In genomic region chr2:73262108-73262651, GRCh38 we compare ENCODE assay signal across 1 cellular context.
TF ChIP-seq lines count a peak whose summit lies in the region.

No MANE protein-coding gene starts in this region.

TF ChIP-seq in HepG2, 621 proteins besides CTCF, POLR2A, EP300 and RAD21 (continued from another document and continues in another):
- TF ChIP-seq FOXK1 (CRISPR knock-in tag; IDR thresholded peaks at IDR 0.05; ENCODE audit: borderline replicate concordance, low read depth) (peak; percentile 78; the same call in 1 of the 2 replicates), ESRRA (CRISPR knock-in tag; IDR thresholded peaks at IDR 0.05; ENCODE audit: low read depth) (no peak), TBL1XR1 (IDR thresholded peaks at IDR 0.05; ENCODE audit: borderline replicate concordance, low read length, partially characterized antibody) (no peak), ZNF546 (CRISPR knock-in tag; conservative IDR thresholded peaks at IDR 0.05) (no peak), CENPX (CRISPR knock-in tag; IDR thresholded peaks at IDR 0.05) (no peak), NR1H2 (CRISPR knock-in tag; IDR thresholded peaks at IDR 0.05; ENCODE audit: borderline replicate concordance, low read depth) (no peak), SRY (CRISPR knock-in tag; IDR thresholded peaks at IDR 0.05) (no peak), KDM1A (CRISPR knock-in tag; IDR thresholded peaks at IDR 0.05) (peak; percentile 92), ZNF891 (CRISPR knock-in tag; IDR thresholded peaks at IDR 0.05) (no peak), ATRX (CRISPR knock-in tag; IDR thresholded peaks at IDR 0.05; ENCODE audit: borderline replicate concordance) (no peak), ZNF230 (CRISPR knock-in tag; IDR thresholded peaks at IDR 0.05) (no peak), ZBTB14 (CRISPR knock-in tag; IDR thresholded peaks at IDR 0.05) (no peak), POGK (CRISPR knock-in tag; conservative IDR thresholded peaks at IDR 0.05) (no peak), ZNF292 (CRISPR knock-in tag; IDR thresholded peaks at IDR 0.05; ENCODE audit: borderline replicate concordance, low read depth) (no peak; the same call in 1 of the 2 replicates), MEF2D (CRISPR knock-in tag; IDR thresholded peaks at IDR 0.05) (no peak), ZNF670 (CRISPR knock-in tag; IDR thresholded peaks at IDR 0.05; ENCODE audit: borderline replicate concordance) (no peak), MAF1 (CRISPR knock-in tag; IDR thresholded peaks at IDR 0.05; ENCODE audit: borderline replicate concordance) (no peak), TEAD3 (CRISPR knock-in tag; optimal IDR thresholded peaks at IDR 0.05; ENCODE audit: borderline replicate concordance) (peak; percentile 82), MIXL1 (CRISPR knock-in tag; IDR thresholded peaks at IDR 0.05) (peak; percentile 99), RFX5 (IDR thresholded peaks at IDR 0.05; ENCODE audit: low read depth, low read length) (no peak), NCOA5 (CRISPR knock-in tag; IDR thresholded peaks at IDR 0.05) (no peak), ZFP36L2 (CRISPR knock-in tag; IDR thresholded peaks at IDR 0.05) (no peak), ETV5 (CRISPR knock-in tag; IDR thresholded peaks at IDR 0.05; ENCODE audit: borderline replicate concordance) (peak; percentile 40; the same call in 1 of the 2 replicates), NFKBIZ (CRISPR knock-in tag; IDR thresholded peaks at IDR 0.05) (no peak), KIAA2018 (CRISPR knock-in tag; IDR thresholded peaks at IDR 0.05; ENCODE audit: borderline replicate concordance) (no peak), FOSL1 (CRISPR knock-in tag; IDR thresholded peaks at IDR 0.05; ENCODE audit: borderline replicate concordance) (no peak), RBAK (CRISPR knock-in tag; IDR thresholded peaks at IDR 0.05) (no peak), ZSCAN30 (CRISPR knock-in tag; IDR thresholded peaks at IDR 0.05) (0 out of 2 replicates have a peak, but pooled peaks have one; percentile 91), HHEX (CRISPR knock-in tag; IDR thresholded peaks at IDR 0.05) (peak; percentile 42; the same call in 1 of the 2 replicates), AGO2 (optimal IDR thresholded peaks at IDR 0.05; ENCODE audit: low read depth, low read length) (no peak), SSRP1 (CRISPR knock-in tag; IDR thresholded peaks at IDR 0.05) (0 out of 2 replicates have a peak, but pooled peaks have one; percentile 56)
- TF ChIP-seq, protein P1, sequence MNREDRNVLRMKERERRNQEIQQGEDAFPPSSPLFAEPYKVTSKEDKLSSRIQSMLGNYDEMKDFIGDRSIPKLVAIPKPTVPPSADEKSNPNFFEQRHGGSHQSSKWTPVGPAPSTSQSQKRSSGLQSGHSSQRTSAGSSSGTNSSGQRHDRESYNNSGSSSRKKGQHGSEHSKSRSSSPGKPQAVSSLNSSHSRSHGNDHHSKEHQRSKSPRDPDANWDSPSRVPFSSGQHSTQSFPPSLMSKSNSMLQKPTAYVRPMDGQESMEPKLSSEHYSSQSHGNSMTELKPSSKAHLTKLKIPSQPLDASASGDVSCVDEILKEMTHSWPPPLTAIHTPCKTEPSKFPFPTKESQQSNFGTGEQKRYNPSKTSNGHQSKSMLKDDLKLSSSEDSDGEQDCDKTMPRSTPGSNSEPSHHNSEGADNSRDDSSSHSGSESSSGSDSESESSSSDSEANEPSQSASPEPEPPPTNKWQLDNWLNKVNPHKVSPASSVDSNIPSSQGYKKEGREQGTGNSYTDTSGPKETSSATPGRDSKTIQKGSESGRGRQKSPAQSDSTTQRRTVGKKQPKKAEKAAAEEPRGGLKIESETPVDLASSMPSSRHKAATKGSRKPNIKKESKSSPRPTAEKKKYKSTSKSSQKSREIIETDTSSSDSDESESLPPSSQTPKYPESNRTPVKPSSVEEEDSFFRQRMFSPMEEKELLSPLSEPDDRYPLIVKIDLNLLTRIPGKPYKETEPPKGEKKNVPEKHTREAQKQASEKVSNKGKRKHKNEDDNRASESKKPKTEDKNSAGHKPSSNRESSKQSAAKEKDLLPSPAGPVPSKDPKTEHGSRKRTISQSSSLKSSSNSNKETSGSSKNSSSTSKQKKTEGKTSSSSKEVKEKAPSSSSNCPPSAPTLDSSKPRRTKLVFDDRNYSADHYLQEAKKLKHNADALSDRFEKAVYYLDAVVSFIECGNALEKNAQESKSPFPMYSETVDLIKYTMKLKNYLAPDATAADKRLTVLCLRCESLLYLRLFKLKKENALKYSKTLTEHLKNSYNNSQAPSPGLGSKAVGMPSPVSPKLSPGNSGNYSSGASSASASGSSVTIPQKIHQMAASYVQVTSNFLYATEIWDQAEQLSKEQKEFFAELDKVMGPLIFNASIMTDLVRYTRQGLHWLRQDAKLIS (CRISPR knock-in tag; IDR thresholded peaks at IDR 0.05): no peak
- TF ChIP-seq, protein P2, sequence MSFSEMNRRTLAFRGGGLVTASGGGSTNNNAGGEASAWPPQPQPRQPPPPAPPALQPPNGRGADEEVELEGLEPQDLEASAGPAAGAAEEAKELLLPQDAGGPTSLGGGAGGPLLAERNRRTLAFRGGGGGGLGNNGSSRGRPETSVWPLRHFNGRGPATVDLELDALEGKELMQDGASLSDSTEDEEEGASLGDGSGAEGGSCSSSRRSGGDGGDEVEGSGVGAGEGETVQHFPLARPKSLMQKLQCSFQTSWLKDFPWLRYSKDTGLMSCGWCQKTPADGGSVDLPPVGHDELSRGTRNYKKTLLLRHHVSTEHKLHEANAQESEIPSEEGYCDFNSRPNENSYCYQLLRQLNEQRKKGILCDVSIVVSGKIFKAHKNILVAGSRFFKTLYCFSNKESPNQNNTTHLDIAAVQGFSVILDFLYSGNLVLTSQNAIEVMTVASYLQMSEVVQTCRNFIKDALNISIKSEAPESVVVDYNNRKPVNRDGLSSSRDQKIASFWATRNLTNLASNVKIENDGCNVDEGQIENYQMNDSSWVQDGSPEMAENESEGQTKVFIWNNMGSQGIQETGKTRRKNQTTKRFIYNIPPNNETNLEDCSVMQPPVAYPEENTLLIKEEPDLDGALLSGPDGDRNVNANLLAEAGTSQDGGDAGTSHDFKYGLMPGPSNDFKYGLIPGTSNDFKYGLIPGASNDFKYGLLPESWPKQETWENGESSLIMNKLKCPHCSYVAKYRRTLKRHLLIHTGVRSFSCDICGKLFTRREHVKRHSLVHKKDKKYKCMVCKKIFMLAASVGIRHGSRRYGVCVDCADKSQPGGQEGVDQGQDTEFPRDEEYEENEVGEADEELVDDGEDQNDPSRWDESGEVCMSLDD (CRISPR knock-in tag; IDR thresholded peaks at IDR 0.05; ENCODE audit: borderline replicate concordance): no peak
- TF ChIP-seq, protein P3, sequence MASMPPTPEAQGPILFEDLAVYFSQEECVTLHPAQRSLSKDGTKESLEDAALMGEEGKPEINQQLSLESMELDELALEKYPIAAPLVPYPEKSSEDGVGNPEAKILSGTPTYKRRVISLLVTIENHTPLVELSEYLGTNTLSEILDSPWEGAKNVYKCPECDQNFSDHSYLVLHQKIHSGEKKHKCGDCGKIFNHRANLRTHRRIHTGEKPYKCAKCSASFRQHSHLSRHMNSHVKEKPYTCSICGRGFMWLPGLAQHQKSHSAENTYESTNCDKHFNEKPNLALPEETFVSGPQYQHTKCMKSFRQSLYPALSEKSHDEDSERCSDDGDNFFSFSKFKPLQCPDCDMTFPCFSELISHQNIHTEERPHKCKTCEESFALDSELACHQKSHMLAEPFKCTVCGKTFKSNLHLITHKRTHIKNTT (CRISPR knock-in tag; IDR thresholded peaks at IDR 0.05): no peak
- TF ChIP-seq, protein P4, sequence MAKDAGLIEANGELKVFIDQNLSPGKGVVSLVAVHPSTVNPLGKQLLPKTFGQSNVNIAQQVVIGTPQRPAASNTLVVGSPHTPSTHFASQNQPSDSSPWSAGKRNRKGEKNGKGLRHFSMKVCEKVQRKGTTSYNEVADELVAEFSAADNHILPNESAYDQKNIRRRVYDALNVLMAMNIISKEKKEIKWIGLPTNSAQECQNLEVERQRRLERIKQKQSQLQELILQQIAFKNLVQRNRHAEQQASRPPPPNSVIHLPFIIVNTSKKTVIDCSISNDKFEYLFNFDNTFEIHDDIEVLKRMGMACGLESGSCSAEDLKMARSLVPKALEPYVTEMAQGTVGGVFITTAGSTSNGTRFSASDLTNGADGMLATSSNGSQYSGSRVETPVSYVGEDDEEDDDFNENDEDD (CRISPR knock-in tag; IDR thresholded peaks at IDR 0.05; ENCODE audit: borderline replicate concordance): 0 out of 2 replicates have a peak, but pooled peaks have one; percentile 13
- TF ChIP-seq, protein P5, sequence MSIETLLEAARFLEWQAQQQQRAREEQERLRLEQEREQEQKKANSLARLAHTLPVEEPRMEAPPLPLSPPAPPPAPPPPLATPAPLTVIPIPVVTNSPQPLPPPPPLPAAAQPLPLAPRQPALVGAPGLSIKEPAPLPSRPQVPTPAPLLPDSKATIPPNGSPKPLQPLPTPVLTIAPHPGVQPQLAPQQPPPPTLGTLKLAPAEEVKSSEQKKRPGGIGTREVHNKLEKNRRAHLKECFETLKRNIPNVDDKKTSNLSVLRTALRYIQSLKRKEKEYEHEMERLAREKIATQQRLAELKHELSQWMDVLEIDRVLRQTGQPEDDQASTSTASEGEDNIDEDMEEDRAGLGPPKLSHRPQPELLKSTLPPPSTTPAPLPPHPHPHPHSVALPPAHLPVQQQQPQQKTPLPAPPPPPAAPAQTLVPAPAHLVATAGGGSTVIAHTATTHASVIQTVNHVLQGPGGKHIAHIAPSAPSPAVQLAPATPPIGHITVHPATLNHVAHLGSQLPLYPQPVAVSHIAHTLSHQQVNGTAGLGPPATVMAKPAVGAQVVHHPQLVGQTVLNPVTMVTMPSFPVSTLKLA (IDR thresholded peaks at IDR 0.05): no peak
